Comparison of ENCODE assay signal across 14 cellular contexts in the genomic region with DNA sequence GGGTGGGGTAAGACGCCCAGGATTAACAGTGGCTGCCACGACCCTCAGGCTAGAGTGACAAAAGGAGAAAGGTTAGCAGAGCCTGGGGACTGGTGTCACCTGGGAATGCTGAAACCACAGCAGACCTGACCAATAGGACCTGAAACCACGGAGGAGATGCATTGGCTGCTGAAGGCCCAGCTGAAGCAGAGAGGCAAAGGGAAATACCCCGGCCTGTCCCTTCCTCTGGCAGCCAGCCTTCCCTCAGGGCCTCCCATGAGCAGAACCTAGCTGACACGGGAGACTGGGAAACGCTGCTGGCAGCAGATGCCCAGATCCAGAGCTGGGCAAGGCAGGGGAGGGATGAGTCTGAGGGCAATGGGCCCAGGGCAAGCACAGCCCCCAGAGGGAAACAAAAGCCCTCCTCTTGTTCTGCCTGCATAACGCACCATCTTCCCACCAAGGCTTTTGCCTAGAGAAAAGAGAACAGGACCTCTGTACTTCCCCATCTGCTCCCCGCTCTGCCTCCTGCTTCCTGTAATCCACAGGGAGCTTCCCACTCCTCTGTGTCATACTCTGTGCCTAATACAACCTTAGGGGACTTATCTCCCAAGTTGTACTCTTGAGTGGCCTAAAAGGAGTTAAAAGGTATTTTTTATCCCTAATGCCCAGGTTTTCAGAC.
DNase-seq lines count a peak whose midpoint lies in the region; ATAC-seq and TF ChIP-seq lines count a peak whose summit lies in the region.
"Had no signal": no experiment of that assay in that cellular context is flagged by ENCODE, and none has a peak within 500 bp of the region (broad histone marks: within the 10 kb centered on the region; RNA-seq: fewer than 3 reads in every experiment).

No MANE protein-coding gene starts in this region.

- no peaks in the 10 kb centered on the region for H3K27me3 ChIP-seq in SU-DHL-6 (ENCODE audit: low read length)
- H3K27me3 ChIP-seq in osteoblast (ENCODE audit: insufficient read depth, low read length), result no peaks in the 10 kb centered on the region
- H3K27me3 ChIP-seq in BE2C, result no peaks in the 10 kb centered on the region

- peak; percentile 9 for ATAC-seq in GM18505 (IDR thresholded peaks at IDR 0.05; ENCODE audit: unreplicated experiment)
- peak; percentile 19 for ATAC-seq in GM19467 (IDR thresholded peaks at IDR 0.05; ENCODE audit: unreplicated experiment)
- peak; percentile 18 for ATAC-seq in HG02981 (IDR thresholded peaks at IDR 0.05; ENCODE audit: unreplicated experiment)
- ATAC-seq: activated CD8-positive, alpha-beta T cell treated with anti-CD3 and anti-CD28 coated beads for 36 hours; PC-3 had no signal

- H3K36me3 ChIP-seq in SU-DHL-6 (ENCODE audit: low read length), result no peaks in the 10 kb centered on the region
- H3K36me3 ChIP-seq in osteoblast (ENCODE audit: insufficient read depth, low read length), result no peaks in the 10 kb centered on the region
- no peaks in the 10 kb centered on the region for H3K36me3 ChIP-seq in BE2C

- H3K4me2 ChIP-seq in SU-DHL-6 (ENCODE audit: low read depth, low read length, poor library complexity, severe bottlenecking) (peak overlapping the region; percentile 37), osteoblast (ENCODE audit: insufficient read depth, low read length) (no peak overlapping the region)

- TF ChIP-seq CTCF in SU-DHL-6 (IDR thresholded peaks at IDR 0.05; ENCODE audit: insufficient read depth, low read length, poor library complexity, severe bottlenecking), result no peak
- no peak for TF ChIP-seq CTCF in foreskin fibroblast (IDR thresholded peaks at IDR 0.05; ENCODE audit: low read depth, low read length)
- TF ChIP-seq CTCF in osteoblast (IDR thresholded peaks at IDR 0.05; ENCODE audit: extremely low read depth, low read depth, low read length), result no peak
- TF ChIP-seq CTCF in BE2C (IDR thresholded peaks at IDR 0.05; ENCODE audit: low read depth, low read length), result no peak

- H4K20me1 ChIP-seq in SU-DHL-6 (ENCODE audit: low read depth, low read length) (no peaks in the 10 kb centered on the region), osteoblast (ENCODE audit: insufficient read depth, low read length) (no peaks in the 10 kb centered on the region)

- peak overlapping the region; percentile 12; the same call in 1 of the 2 replicates for H3K9ac ChIP-seq in SU-DHL-6 (ENCODE audit: low read length)

- H3K9me3 ChIP-seq in SU-DHL-6 (ENCODE audit: insufficient read depth, low read length) (no peaks in the 10 kb centered on the region), osteoblast (ENCODE audit: low read depth, low read length) (no peaks in the 10 kb centered on the region), BE2C (no peaks in the 10 kb centered on the region)

- H3K4me3 ChIP-seq in SU-DHL-6 (ENCODE audit: insufficient read depth, low read length, poor library complexity, severe bottlenecking) (no peak overlapping the region), foreskin fibroblast (ENCODE audit: low read depth in 1 of 2, low read length in 2 of 2) (no peak overlapping the region), osteoblast (ENCODE audit: insufficient read depth, low read length) (no peak overlapping the region), BE2C (ENCODE audit: low read depth, low read length) (no peak overlapping the region)
- H3K4me3 ChIP-seq: lung had no signal

- H3K4me1 ChIP-seq in osteoblast (ENCODE audit: insufficient read depth, low read length), result no peaks in the 10 kb centered on the region
- no peaks in the 10 kb centered on the region for H3K4me1 ChIP-seq in BE2C

- no peaks in the 10 kb centered on the region for H3K79me2 ChIP-seq in SU-DHL-6 (ENCODE audit: insufficient read depth, low read length)
- no peaks in the 10 kb centered on the region for H3K79me2 ChIP-seq in osteoblast (ENCODE audit: insufficient read depth, low read length)

- no peak for TF ChIP-seq POLR2A in GM18505 (IDR thresholded peaks at IDR 0.05; ENCODE audit: borderline replicate concordance, extremely low read depth, insufficient read depth, insufficient read length)

- no peaks in the 10 kb centered on the region for H3F3A ChIP-seq in SU-DHL-6 (ENCODE audit: insufficient read depth)

- no peak overlapping the region for H2AFZ ChIP-seq in SU-DHL-6 (ENCODE audit: low read depth, low read length, severe bottlenecking)
- no peak overlapping the region for H2AFZ ChIP-seq in osteoblast (ENCODE audit: low read length)

- H3K9me2 ChIP-seq in SU-DHL-6 (replicated peaks; ENCODE audit: insufficient read depth, low read length), result no peaks in the 10 kb centered on the region

- DNase-seq in foreskin fibroblast (no peak), osteoblast (ENCODE audit: insufficient read length, low spot score, missing footprints) (no peak), UCSD-AML1 (lab: John Stamatoyannopoulos, UW; ENCODE audit: unreplicated experiment) (no peak), BE2C (no peak)
- DNase-seq: activated CD8-positive, alpha-beta T cell treated with anti-CD3 and anti-CD28 coated beads for 36 hours; activated naive CD4-positive, alpha-beta T cell treated with anti-CD3 and anti-CD28 coated beads, Interleukin-2, amount 50 U/mL, for 16 hours; erythroblast; NCI-H2227 treated with DMSO at 0.1 percent for 48 hours; PC-3 had no signal

- H3K27ac ChIP-seq in SU-DHL-6 (ENCODE audit: low read depth, low read length) (no peak overlapping the region), osteoblast (ENCODE audit: low read depth, low read length) (no peak overlapping the region)
